ENCODE assay signal across 9 cellular contexts in the genomic region with DNA sequence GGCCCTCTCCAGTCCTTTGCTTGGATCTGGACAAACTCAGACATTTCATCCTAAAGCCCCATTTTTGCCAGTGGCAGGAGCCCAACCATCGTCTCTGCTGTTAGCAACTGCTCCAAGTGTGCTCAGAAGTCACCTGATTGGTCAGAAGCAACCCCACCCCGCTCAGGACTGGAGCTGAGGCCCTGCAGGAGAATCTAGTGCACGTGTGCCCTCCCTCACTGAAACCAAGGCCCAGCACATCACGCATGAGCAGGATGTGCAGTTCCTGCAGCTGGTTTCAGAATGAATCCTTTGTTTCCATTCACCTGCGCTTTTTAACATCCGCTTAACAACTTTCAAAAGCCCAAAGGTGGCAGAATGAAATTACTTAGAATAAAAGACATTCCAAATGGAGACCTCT.
A peak's percentile ranks its signal among the peaks of the same experiment; 100 is the strongest.
DNase-seq lines count a peak whose midpoint lies in the region; ATAC-seq, FAIRE-seq and TF ChIP-seq lines count a peak whose summit lies in the region.
"Had no signal": no experiment of that assay in that cellular context is flagged by ENCODE, and none has a peak within 500 bp of the region (broad histone marks: within the 10 kb centered on the region; RNA-seq: fewer than 3 reads in every experiment).

No MANE protein-coding gene starts in this region.

- H3K36me3 Mint-ChIP-seq in T-helper 17 cell (ENCODE audit: low read depth): no peaks in the 10 kb centered on the region
- peaks cover 0 to 3% (median 0%) of the 10 kb centered on the region in 3 donors for H3K36me3 Mint-ChIP-seq in immature natural killer cell

- peak overlapping the region; percentile 77 for H3K9ac ChIP-seq in keratinocyte (ENCODE audit: control insufficient read depth, extremely low read depth, insufficient read depth, low read length)

- no peaks in the 10 kb centered on the region for H3K27me3 ChIP-seq in keratinocyte (ENCODE audit: control insufficient read depth, extremely low read depth, insufficient read depth, low read length)

- no peak overlapping the region for H3K4me3 ChIP-seq in keratinocyte (ENCODE audit: control insufficient read depth in 2 of 3, extremely low read depth in 1 of 3, insufficient read depth in 2 of 3, low read depth in 1 of 3, low read length in 3 of 3)

- no peaks in the 10 kb centered on the region for H3K27me3 Mint-ChIP-seq in T-helper 17 cell
- H3K27me3 Mint-ChIP-seq in immature natural killer cell (ENCODE audit: low read depth in 3 of 3): peaks cover 4 to 7% (median 6%) of the 10 kb centered on the region in 3 donors

- DNase-seq in T-helper 17 cell (no peak), keratinocyte (ENCODE audit: low read depth, low spot score) (no peak), GDM1 (lab: John Stamatoyannopoulos, UW) (no peak), immature natural killer cell (no peak), GM03348 (ENCODE audit: low spot score) (no peak), NOMO-1 treated with dmso at 0.1 percent for 144 hours (lab: John Stamatoyannopoulos, UW; ENCODE audit: unreplicated experiment) (no peak)

- peaks cover 26% of the 10 kb centered on the region for H3K79me2 ChIP-seq in keratinocyte (ENCODE audit: control insufficient read depth, insufficient read depth, low read length)

- H3K9me1 ChIP-seq in keratinocyte (ENCODE audit: control insufficient read depth, extremely low read depth, insufficient read depth, low read length): no peaks in the 10 kb centered on the region

- no peak for FAIRE-seq in keratinocyte (lab: Jason Lieb, UNC)
- FAIRE-seq: astrocyte had no signal

- no peak for TF ChIP-seq CTCF in keratinocyte (optimal IDR thresholded peaks at IDR 0.05 in 1 of 3, IDR thresholded peaks at IDR 0.05 in 1 of 3, conservative IDR thresholded peaks at IDR 0.05 in 1 of 3; ENCODE audit: extremely low read depth in 1 of 3, insufficient read depth in 2 of 3, low read length in 3 of 3)

- no peak overlapping the region for H3K4me2 ChIP-seq in keratinocyte (ENCODE audit: control insufficient read depth, extremely low read depth, insufficient read depth, low read depth, low read length)

- H3K4me1 Mint-ChIP-seq in T-helper 17 cell: peaks cover 24% of the 10 kb centered on the region
- H3K4me1 Mint-ChIP-seq in immature natural killer cell: peaks cover 21 to 34% of the 10 kb centered on the region in 2 donors

- ATAC-seq in GM18867 (IDR thresholded peaks at IDR 0.05; ENCODE audit: unreplicated experiment): peak; percentile 98
- ATAC-seq in HG02642 (IDR thresholded peaks at IDR 0.05; ENCODE audit: poor library complexity, unreplicated experiment): peak; percentile 97
- peak; percentile 59 for ATAC-seq in T-helper 17 cell

- H3K36me3 ChIP-seq in keratinocyte (ENCODE audit: control insufficient read depth in 2 of 2, extremely low read depth in 1 of 2, insufficient read depth in 2 of 2, low read length in 2 of 2): no peaks in the 10 kb centered on the region

- H3K4me1 ChIP-seq in keratinocyte (ENCODE audit: control insufficient read depth, extremely low read depth, insufficient read depth, low read length): peaks cover 60% of the 10 kb centered on the region

- H3K4me3 Mint-ChIP-seq in T-helper 17 cell (no peak overlapping the region), immature natural killer cell (no peak overlapping the region)

- peak overlapping the region; percentile 74 for H3K27ac Mint-ChIP-seq in T-helper 17 cell
- no peak overlapping the region for H3K27ac Mint-ChIP-seq in immature natural killer cell

- no peaks in the 10 kb centered on the region for H3K9me3 Mint-ChIP-seq in immature natural killer cell

- H2AFZ ChIP-seq in keratinocyte (ENCODE audit: control insufficient read depth, low read length): peak overlapping the region; percentile 10

- peak overlapping the region; percentile 99 for H3K27ac ChIP-seq in keratinocyte (ENCODE audit: control insufficient read depth, insufficient read depth, low read length)

- H4K20me1 ChIP-seq in keratinocyte (ENCODE audit: control insufficient read depth, extremely low read depth, insufficient read depth, low read length): no peaks in the 10 kb centered on the region

- dilution Hi-C loops in keratinocyte (cut with MboI; ENCODE audit: extremely low pct_ligation_motif_present, low sequenced_read_pairs): no loop called here

- no peaks in the 10 kb centered on the region for H3K9me3 ChIP-seq in T-helper 17 cell (ENCODE audit: control insufficient read depth, low read length, poor library complexity, severe bottlenecking)
- H3K9me3 ChIP-seq in keratinocyte (ENCODE audit: control insufficient read depth, low read depth, low read length): no peaks in the 10 kb centered on the region
